10 cellular contexts compared by ENCODE assay signal in the genomic region with DNA sequence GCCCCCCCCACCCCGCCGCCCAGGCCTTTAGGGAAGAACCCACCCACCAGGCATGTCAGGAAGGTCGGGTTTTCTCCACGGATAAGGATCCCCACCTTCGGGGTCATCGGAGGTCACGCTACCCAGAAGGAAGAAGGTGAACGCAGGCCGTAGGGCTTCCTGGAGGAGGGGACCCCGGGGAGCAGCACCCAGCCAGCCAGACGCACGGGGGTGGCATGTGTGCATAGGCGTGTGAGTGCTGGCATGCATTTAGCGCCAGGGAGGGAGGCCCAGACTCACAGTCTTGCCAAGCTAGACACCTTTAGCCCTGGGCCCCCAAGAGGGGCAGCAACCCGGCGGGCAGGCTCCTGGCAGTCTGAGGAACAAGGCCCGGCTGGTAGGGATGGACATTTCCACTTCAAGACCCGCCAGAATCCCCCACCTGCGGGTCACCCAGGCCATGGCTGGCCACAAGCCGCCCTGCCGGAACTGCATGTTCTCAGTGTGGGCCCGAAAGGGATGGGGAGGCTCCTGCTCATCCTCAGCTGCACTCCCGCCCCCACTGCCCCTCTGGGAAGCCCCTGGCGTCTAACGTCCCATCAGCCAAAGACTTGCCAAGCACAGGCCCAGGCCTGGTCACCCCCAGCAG. TPM values are rescaled to one million over a fixed set of nuclear protein-coding genes. Genes with fewer than 3 reads are reported as not detected.
A peak's percentile ranks its signal among the peaks of the same experiment; 100 is the strongest.
DNase-seq lines count a peak whose midpoint lies in the region; ATAC-seq, FAIRE-seq and TF ChIP-seq lines count a peak whose summit lies in the region.
"Had no signal": no experiment of that assay in that cellular context is flagged by ENCODE, and none has a peak within 500 bp of the region (broad histone marks: within the 10 kb centered on the region; RNA-seq: fewer than 3 reads in every experiment).

No MANE protein-coding gene starts in this region.

- 0 out of 2 replicates have a peak, but pooled peaks have one; percentile 8 for TF ChIP-seq POLR2A in GM12878 (IDR thresholded peaks at IDR 0.05; ENCODE audit: low read depth, low read length)

- no peak overlapping the region for H2AFZ ChIP-seq in GM12878 (ENCODE audit: control insufficient read depth, low read depth, low read length)
- H2AFZ ChIP-seq in trophoblast cell (ENCODE audit: insufficient read depth, low read length, poor library complexity), result no peak overlapping the region
- H2AFZ ChIP-seq: PC-9 had no signal

- H3K18ac ChIP-seq in trophoblast cell (ENCODE audit: low read length), result no peak overlapping the region

- CTCF ChIA-PET in HEK293 (lab: Yijun Ruan, JAX), result interaction anchor here (1.2 kb wide), 1 partner anchor 87 kb away, joined by 5 read pairs; no protein-coding TSS in a partner anchor
- CTCF ChIA-PET in GM12878 (lab: Yijun Ruan, JAX), result interaction anchor here (1.1 kb wide), 1 partner anchor 10 kb away, joined by 3 read pairs; no protein-coding TSS in a partner anchor

- SMC1A ChIA-PET in GM12878 (lab: Charles Lee; ENCODE audit: uncharacterized antibody, unreplicated experiment), result no interaction called here

- POLR2A ChIA-PET in HEK293 (lab: Yijun Ruan, JAX), result no interaction called here
- POLR2A ChIA-PET in GM12878 (lab: Charles Lee), result interaction anchor here (1.0 to 1.5 kb wide), 4 partner anchors 8 to 122 kb away, joined by 3 to 4 read pairs (median 3); no protein-coding TSS in a partner anchor

- ATAC-seq in GM12878, result peak; percentile 52

- H3K4me2 ChIP-seq in BLaER1 treated with 17β-estradiol and CSF1 and Interleukin-3, amounts not matched to agents 10 nM and 100 nM, result 0 out of 22 replicates have a peak overlapping the region, but pooled peaks of 1 of the 11 experiments have one; percentile 7
- peak overlapping the region; percentile 58 for H3K4me2 ChIP-seq in GM12878 (ENCODE audit: control insufficient read depth, insufficient read depth)
- H3K4me2 ChIP-seq in trophoblast cell (ENCODE audit: low read length), result no peak overlapping the region
- H3K4me2 ChIP-seq: PC-9 had no signal

- H3K36me3 ChIP-seq in BLaER1 treated with 17β-estradiol and CSF1 and Interleukin-3, amounts not matched to agents 10 nM and 100 nM, result no peaks in the 10 kb centered on the region; a peak in 1 of 22 replicates
- H3K36me3 ChIP-seq in HEK293 (ENCODE audit: control insufficient read depth in 2 of 2, insufficient read depth in 1 of 2, low read length in 2 of 2) (no peaks in the 10 kb centered on the region), GM12878 (ENCODE audit: control insufficient read depth in 2 of 2, insufficient read depth in 2 of 2, low read length in 1 of 2) (no peaks in the 10 kb centered on the region), trophoblast cell (ENCODE audit: control insufficient read depth in 1 of 2, insufficient read depth in 2 of 2, low read length in 2 of 2) (no peaks in the 10 kb centered on the region)

- peak overlapping the region; percentile 93 for H2BK12ac ChIP-seq in trophoblast cell (ENCODE audit: low read length)

- no peak overlapping the region for H3K4ac ChIP-seq in trophoblast cell (ENCODE audit: low read depth, low read length)

- peaks cover 7 to 23% (median 17%) of the 10 kb centered on the region in 11 experiments; a peak in 18 of 22 replicates for H3K9me3 ChIP-seq in BLaER1 treated with 17β-estradiol and CSF1 and Interleukin-3, amounts not matched to agents 10 nM and 100 nM (replicated peaks in 1 of 11)
- H3K9me3 ChIP-seq in HEK293 (ENCODE audit: control insufficient read depth, insufficient read depth, low read depth, low read length) (no peaks in the 10 kb centered on the region), GM12878 (replicated peaks; ENCODE audit: control insufficient read depth, insufficient read depth, low read length) (no peaks in the 10 kb centered on the region), trophoblast cell (ENCODE audit: insufficient read depth, low read depth, low read length) (no peaks in the 10 kb centered on the region)

- BruUV-seq in GM12878 (replicated peaks; lab: Mats Ljungman, UMichigan), result no TSS peak

- H4K12ac ChIP-seq in trophoblast cell (ENCODE audit: low read depth, low read length), result no peak overlapping the region

- intact Hi-C loops in GM12878 (cut with micrococcal nuclease; ENCODE audit: unreplicated experiment), result no loop called here

- H2BK5ac ChIP-seq in trophoblast cell (ENCODE audit: low read depth, low read length, poor library complexity), result no peak overlapping the region

- H3K4me1 ChIP-seq in BLaER1 treated with 17β-estradiol and CSF1 and Interleukin-3, amounts not matched to agents 10 nM and 100 nM, result peaks cover 1 to 64% (median 45%) of the 10 kb centered on the region in 10 experiments; a peak in 19 of 20 replicates
- H3K4me1 ChIP-seq in HEK293 (ENCODE audit: control insufficient read depth, insufficient read depth, low read length) (peaks cover 3% of the 10 kb centered on the region; the same call in 1 of the 2 replicates), GM12878 (ENCODE audit: control insufficient read depth, insufficient read depth, low read length) (peaks cover 4% of the 10 kb centered on the region; the same call in 1 of the 2 replicates), trophoblast cell (ENCODE audit: control insufficient read depth in 1 of 2, insufficient read depth in 2 of 2, low read length in 2 of 2) (peaks cover 26 to 30% of the 10 kb centered on the region in 2 experiments)

- no peak for TF ChIP-seq RAD21 in GM12878 (IDR thresholded peaks at IDR 0.05; ENCODE audit: insufficient read depth, low read depth, low read length)

- RAD21 ChIA-PET in GM12878 (lab: Charles Lee; ENCODE audit: unreplicated experiment), result interaction anchor here (1.0 kb wide), 1 partner anchor 19 kb away, joined by 3 read pairs; no protein-coding TSS in a partner anchor

- no peak for TF ChIP-seq EP300 in GM12878 (IDR thresholded peaks at IDR 0.05; ENCODE audit: borderline replicate concordance in 1 of 2, control insufficient read depth in 1 of 2, low read depth in 2 of 2, low read length in 2 of 2)

- H2BK120ac ChIP-seq in trophoblast cell (ENCODE audit: insufficient read depth, low read length, poor library complexity), result no peak overlapping the region

- no peak overlapping the region for H3K4me3 ChIP-seq in BLaER1 treated with 17β-estradiol and CSF1 and Interleukin-3, amounts not matched to agents 10 nM and 100 nM
- no peak overlapping the region for H3K4me3 ChIP-seq in HEK293 (ENCODE audit: low read depth, low read length)
- H3K4me3 ChIP-seq in GM12878, result peak overlapping the region; percentile 83
- H3K4me3 ChIP-seq in trophoblast cell (ENCODE audit: low read depth, low read length), result no peak overlapping the region
- H3K4me3 ChIP-seq: PC-9 had no signal

- peaks cover 16% of the 10 kb centered on the region for H3K79me2 ChIP-seq in GM12878 (ENCODE audit: control insufficient read depth, insufficient read depth, low read length)
- peaks cover 4% of the 10 kb centered on the region for H3K79me2 ChIP-seq in trophoblast cell (ENCODE audit: control insufficient read depth, insufficient read depth, low read length, poor library complexity)

- 30% methylated on average over 25 of the region's 25 CpGs for WGBS in GM12878 (ENCODE audit: insufficient coverage, insufficient replicate concordance, low lambda C conversion rate, missing lambda C conversion rate)
- WGBS in trophoblast cell (ENCODE audit: extremely low coverage, insufficient coverage, insufficient read length), result no CpG with 5 or more reads among the region's 25 CpGs

- H3K9ac ChIP-seq in BLaER1 treated with 17β-estradiol and CSF1 and Interleukin-3, amounts not matched to agents 10 nM and 100 nM, result no peak overlapping the region
- H3K9ac ChIP-seq in GM12878 (ENCODE audit: control insufficient read depth, insufficient read depth, low read length) (peak overlapping the region; percentile 88), trophoblast cell (ENCODE audit: low read length) (no peak overlapping the region)

- peak overlapping the region; percentile 71 for H4K91ac ChIP-seq in trophoblast cell (ENCODE audit: low read depth, low read length)

- no peaks in the 10 kb centered on the region for H3K27me3 ChIP-seq in BLaER1 treated with 17β-estradiol and CSF1 and Interleukin-3, amounts not matched to agents 10 nM and 100 nM
- H3K27me3 ChIP-seq in GM12878 (replicated peaks in 1 of 2; ENCODE audit: control insufficient read depth in 2 of 2, insufficient read depth in 2 of 2, low read length in 1 of 2), result no peaks in the 10 kb centered on the region
- no peaks in the 10 kb centered on the region for H3K27me3 ChIP-seq in trophoblast cell (ENCODE audit: insufficient read depth, low read length)

- H4K8ac ChIP-seq in trophoblast cell (ENCODE audit: low read depth, low read length), result no peak overlapping the region

- TF ChIP-seq CTCF in HEK293 (tag by site-specific recombination; IDR thresholded peaks at IDR 0.05), result no peak
- TF ChIP-seq CTCF in GM12878 (IDR thresholded peaks at IDR 0.05 in 2 of 3, conservative IDR thresholded peaks at IDR 0.05 in 1 of 3; ENCODE audit: control insufficient read depth in 2 of 3, extremely low read depth in 1 of 3, insufficient read depth in 1 of 3, low read depth in 3 of 3, low read length in 3 of 3), result no peak

- peak overlapping the region in 8 of 11 experiments; percentile 13 to 50 (median 30); a peak in 10 of 22 replicates for H3K27ac ChIP-seq in BLaER1 treated with 17β-estradiol and CSF1 and Interleukin-3, amounts not matched to agents 10 nM and 100 nM
- peak overlapping the region; percentile 57; the same call in 1 of the 2 replicates for H3K27ac ChIP-seq in HEK293 (ENCODE audit: extremely low read depth, low read depth, low read length)
- H3K27ac ChIP-seq in GM12878 (ENCODE audit: control insufficient read depth, insufficient read depth), result peak overlapping the region; percentile 87
- no peak overlapping the region for H3K27ac ChIP-seq in trophoblast cell (ENCODE audit: low read depth, low read length)
- H3K27ac ChIP-seq: PC-9 had no signal

- no peak for DNase-seq in GM12878 (ENCODE audit: low read depth, low spot score)
- no peak for DNase-seq in trophoblast cell
- DNase-seq in Ammon's horn (ENCODE audit: low spot score), result no peak
- DNase-seq in NCI-H526 (lab: John Stamatoyannopoulos, UW), result no peak
- DNase-seq in NCI-H2107 (lab: John Stamatoyannopoulos, UW), result no peak
- DNase-seq: activated effector memory CD4-positive, alpha-beta T cell treated with Interleukin-2 at 50 U/mL for 16 hours; PC-9; stimulated activated CD4-positive, alpha-beta T cell treated with anti-CD3 and anti-CD28 coated beads, Interleukin-1b, Interleukin-23, amount 100 ng/mL, for 48 hours had no signal

- in situ Hi-C loops in GM12878 (cut with MboI), result no loop called here

- peak overlapping the region; percentile 82 for H2AK5ac ChIP-seq in trophoblast cell (ENCODE audit: low read length)

- FAIRE-seq in GM12878 (lab: Jason Lieb, UNC), result no peak

- H3K14ac ChIP-seq in trophoblast cell (ENCODE audit: low read length), result peak overlapping the region; percentile 12

- H3K79me1 ChIP-seq in trophoblast cell (ENCODE audit: low read length), result peaks cover 32% of the 10 kb centered on the region

- H4K20me1 ChIP-seq in BLaER1 treated with 17β-estradiol and CSF1 and Interleukin-3, amounts not matched to agents 10 nM and 100 nM, result peaks cover 0 to 5% (median 0%) of the 10 kb centered on the region in 11 experiments; a peak in 2 of 22 replicates
- H4K20me1 ChIP-seq in GM12878 (ENCODE audit: control insufficient read depth, insufficient read depth), result no peaks in the 10 kb centered on the region

- no peak overlapping the region for H3K23ac ChIP-seq in trophoblast cell (ENCODE audit: low read length)

RNA-seq across cellular contexts. Expression of a gene that starts 16.7 kb away (rescaled TPM):
- total RNA-seq in GM12878 (2013; cell fraction: nucleolus; rRNA removed), result 27.8 and 36.0 TPM in 2 replicates
- total RNA-seq in GM12878 (2014; rRNA removed), result 44.7 and 51.8 TPM in 2 replicates
- 11.0 and 11.9 TPM in 2 replicates for total RNA-seq in GM12878 (2014; rRNA removed; fragmentation: Illumina TruSeq; extraction: Trizol)
- 59.5 and 60.8 TPM in 2 replicates for total RNA-seq in GM12878 (2021)
- polyA plus RNA-seq in GM12878 (2011; ENCODE audit: low read depth), result 6.5 TPM
- polyA plus RNA-seq in GM12878 (2011; rRNA removed), result 8.6 and 12.4 TPM in 2 replicates
- 31.3 and 38.2 TPM in 2 replicates for polyA plus RNA-seq in GM12878 (2011; cell fraction: cytosol; rRNA removed)
- polyA plus RNA-seq in GM12878 (2011; cell fraction: nucleus; rRNA removed), result 84.4 and 94.5 TPM in 2 replicates
- 30.9 and 46.0 TPM in 2 replicates for polyA plus RNA-seq in GM12878 (2012)
- 2.2 and 6.2 TPM in 2 replicates for polyA plus RNA-seq in GM12878 (2014; fragmentation: Illumina TruSeq; extraction: Trizol)
- 1 to 10 TPM in 1 of 2 experiments, under 1 TPM in 1; 0.31 to 1.5 TPM for polyA plus RNA-seq in GM12878 (2014; fragmentation: Nextera tagmentation; extraction: Ambion mirVana)
- polyA plus RNA-seq in GM12878 (2014; rRNA removed), result 57.0 and 57.8 TPM in 2 replicates
- 10 to 100 TPM; 12.4 to 34.3 TPM for polyA plus RNA-seq in GM12878 (2016; fragmentation: Nextera tagmentation; extraction: Ambion mirVana)
- polyA minus RNA-seq in GM12878 (2011; rRNA and poly(A)+ RNA removed), result 3.9 and 14.1 TPM in 2 replicates
- polyA minus RNA-seq in GM12878 (2011; cell fraction: cytosol; rRNA and poly(A)+ RNA removed), result 14.2 and 18.4 TPM in 2 replicates
- polyA minus RNA-seq in GM12878 (2011; cell fraction: nucleus; rRNA and poly(A)+ RNA removed), result 22.6 and 39.2 TPM in 2 replicates
- polyA plus RNA-seq in trophoblast cell (2013), result 66.6 and 72.8 TPM in 2 replicates

RNA-seq across cellular contexts. Expression of a gene that starts 25.5 kb away (rescaled TPM):
- total RNA-seq in GM12878 (2013; cell fraction: nucleolus; rRNA removed), result 19.9 and 22.8 TPM in 2 replicates
- total RNA-seq in GM12878 (2014; rRNA removed) (37.9 and 49.5 TPM in 2 replicates), GM12878 (2014; rRNA removed; fragmentation: Illumina TruSeq; extraction: Trizol) (16.1 and 16.5 TPM in 2 replicates), GM12878 (2021) (40.6 and 48.1 TPM in 2 replicates)
- polyA plus RNA-seq in GM12878 (2011; ENCODE audit: low read depth), result 17.3 TPM
- polyA plus RNA-seq in GM12878 (2011; rRNA removed) (8.4 and 14.0 TPM in 2 replicates), GM12878 (2014; fragmentation: Illumina TruSeq; extraction: Trizol) (3.2 and 11.9 TPM in 2 replicates), GM12878 (2014; fragmentation: Nextera tagmentation; extraction: Ambion mirVana) (10 to 100 TPM in 1 of 2 experiments, 1 to 10 TPM in 1; 9.4 to 15.0 TPM), GM12878 (2014; rRNA removed) (35.7 and 45.0 TPM in 2 replicates), GM12878 (2016; fragmentation: Nextera tagmentation; extraction: Ambion mirVana) (100 to 1,000 TPM in 1 of 2 experiments, 10 to 100 TPM in 1; 97.0 to 111 TPM)
- 22.4 and 29.3 TPM in 2 replicates for polyA plus RNA-seq in GM12878 (2011; cell fraction: cytosol; rRNA removed)
- polyA plus RNA-seq in GM12878 (2011; cell fraction: nucleus; rRNA removed), result 40.8 and 53.1 TPM in 2 replicates
- polyA plus RNA-seq in GM12878 (2012), result 33.5 and 34.5 TPM in 2 replicates
- polyA minus RNA-seq in GM12878 (2011; rRNA and poly(A)+ RNA removed), result 5.8 and 7.4 TPM in 2 replicates
- 5.6 TPM in 2 replicates for polyA minus RNA-seq in GM12878 (2011; cell fraction: cytosol; rRNA and poly(A)+ RNA removed)
- 5.1 and 8.7 TPM in 2 replicates for polyA minus RNA-seq in GM12878 (2011; cell fraction: nucleus; rRNA and poly(A)+ RNA removed)
- 42.2 and 46.8 TPM in 2 replicates for polyA plus RNA-seq in trophoblast cell (2013)

RNA-seq across cellular contexts. Expression of a gene that starts 25.6 kb away (rescaled TPM):
- 43.7 and 49.4 TPM in 2 replicates for total RNA-seq in GM12878 (2013; cell fraction: nucleolus; rRNA removed)
- 9.8 and 10.5 TPM in 2 replicates for total RNA-seq in GM12878 (2014; rRNA removed)
- 3.3 and 3.7 TPM in 2 replicates for total RNA-seq in GM12878 (2014; rRNA removed; fragmentation: Illumina TruSeq; extraction: Trizol)
- 15.8 and 16.6 TPM in 2 replicates for total RNA-seq in GM12878 (2021)
- 4.7 TPM for polyA plus RNA-seq in GM12878 (2011; ENCODE audit: low read depth)
- polyA plus RNA-seq in GM12878 (2011; rRNA removed), result 2.2 and 5.2 TPM in 2 replicates
- 7.2 and 10.1 TPM in 2 replicates for polyA plus RNA-seq in GM12878 (2011; cell fraction: cytosol; rRNA removed)
- polyA plus RNA-seq in GM12878 (2011; cell fraction: nucleus; rRNA removed), result 18.2 and 19.7 TPM in 2 replicates
- 12.4 and 15.1 TPM in 2 replicates for polyA plus RNA-seq in GM12878 (2012)
- polyA plus RNA-seq in GM12878 (2014; fragmentation: Illumina TruSeq; extraction: Trizol), result 0.79 and 4.3 TPM in 2 replicates
- under 1 TPM; 0.22 to 0.37 TPM for polyA plus RNA-seq in GM12878 (2014; fragmentation: Nextera tagmentation; extraction: Ambion mirVana)
- 8.0 and 9.7 TPM in 2 replicates for polyA plus RNA-seq in GM12878 (2014; rRNA removed)
- polyA plus RNA-seq in GM12878 (2016; fragmentation: Nextera tagmentation; extraction: Ambion mirVana), result 10 to 100 TPM; 17.9 to 23.4 TPM
- 6.0 and 20.6 TPM in 2 replicates for polyA minus RNA-seq in GM12878 (2011; rRNA and poly(A)+ RNA removed)
- 3.6 and 4.7 TPM in 2 replicates for polyA minus RNA-seq in GM12878 (2011; cell fraction: cytosol; rRNA and poly(A)+ RNA removed)
- polyA minus RNA-seq in GM12878 (2011; cell fraction: nucleus; rRNA and poly(A)+ RNA removed), result 3.4 and 4.7 TPM in 2 replicates
- polyA plus RNA-seq in trophoblast cell (2013), result 22.3 and 22.8 TPM in 2 replicates
